Comparison of ENCODE assay signal across 24 cellular contexts in the genomic region with DNA sequence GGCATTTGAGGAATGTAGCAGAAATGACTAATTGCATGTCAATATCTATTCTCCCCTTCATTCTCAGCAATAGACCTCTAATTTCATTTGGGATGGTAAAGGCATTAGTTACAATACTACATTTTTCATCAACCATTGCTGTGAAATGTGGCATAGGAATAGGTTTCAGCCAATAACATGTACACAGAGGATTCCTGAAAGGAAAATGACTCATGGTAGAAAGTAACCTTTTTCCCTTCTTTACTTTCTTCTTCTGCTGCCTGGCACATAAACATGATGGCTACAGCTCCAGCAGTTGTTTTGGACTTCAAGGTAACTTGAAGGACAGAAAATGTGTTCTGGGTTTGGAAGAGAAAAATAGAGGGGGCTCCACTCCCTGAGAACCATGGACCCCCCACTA.
"Had no signal": no experiment of that assay in that cellular context is flagged by ENCODE, and none has a peak within 500 bp of the region (broad histone marks: within the 10 kb centered on the region; RNA-seq: fewer than 3 reads in every experiment).

No MANE protein-coding gene starts in this region.

- H3K4me1 Mint-ChIP-seq: activated CD4-positive, alpha-beta T cell treated with anti-CD3 and anti-CD28 coated beads, Interleukin-2, amount 10 ng/mL, durations not matched to agents 7 days and 5 days; activated naive CD8-positive, alpha-beta T cell treated with anti-CD3 and anti-CD28 coated beads, Interleukin-2, amount 10 ng/mL, durations not matched to agents 7 days and 5 days; naive thymus-derived CD8-positive, alpha-beta T cell; neural progenitor cell; stimulated activated memory B cell treated with anti-CD40 and anti-IgM and Interleukin-4, amounts not matched to agents 10 μg/mL and 1 μg/mL and 100 μg/mL, for 72 hours; T-cell had no signal

- H3K9me3 Mint-ChIP-seq: activated CD4-positive, alpha-beta T cell treated with anti-CD3 and anti-CD28 coated beads, Interleukin-2, amount 10 ng/mL, durations not matched to agents 7 days and 5 days; activated naive CD8-positive, alpha-beta T cell treated with anti-CD3 and anti-CD28 coated beads, Interleukin-2, amount 10 ng/mL, durations not matched to agents 7 days and 5 days; activated T-cell treated with anti-CD3 and anti-CD28 coated beads, Interleukin-2, amount 50 U/mL, for 4 hours; effector memory CD8-positive, alpha-beta T cell; mesothelial cell of epicardium; naive thymus-derived CD8-positive, alpha-beta T cell; neural progenitor cell; stimulated activated memory B cell treated with anti-CD40 and anti-IgM and Interleukin-4, amounts not matched to agents 10 μg/mL and 1 μg/mL and 100 μg/mL, for 72 hours; T-cell; T-helper 2 cell treated with Interferon-gamma antibody and Interleukin-4, amounts not matched to agents 5 μg/mL and 100 μg/mL, for 36 hours had no signal

- H3K27me3 Mint-ChIP-seq: activated naive CD8-positive, alpha-beta T cell treated with anti-CD3 and anti-CD28 coated beads, Interleukin-2, amount 10 ng/mL, durations not matched to agents 7 days and 5 days; naive thymus-derived CD8-positive, alpha-beta T cell; T-cell had no signal

- H3K4me3 Mint-ChIP-seq: activated CD4-positive, alpha-beta T cell treated with anti-CD3 and anti-CD28 coated beads, Interleukin-2, amount 10 ng/mL, durations not matched to agents 7 days and 5 days; activated naive CD8-positive, alpha-beta T cell treated with anti-CD3 and anti-CD28 coated beads, Interleukin-2, amount 10 ng/mL, durations not matched to agents 7 days and 5 days; activated T-cell treated with anti-CD3 and anti-CD28 coated beads, Interleukin-2, amount 50 U/mL, for 4 hours; effector memory CD8-positive, alpha-beta T cell; mesothelial cell of epicardium; naive thymus-derived CD8-positive, alpha-beta T cell; neural progenitor cell; stimulated activated memory B cell treated with anti-CD40 and anti-IgM and Interleukin-4, amounts not matched to agents 10 μg/mL and 1 μg/mL and 100 μg/mL, for 72 hours; T-cell; T-helper 2 cell treated with Interferon-gamma antibody and Interleukin-4, amounts not matched to agents 5 μg/mL and 100 μg/mL, for 36 hours had no signal

- H3K27ac Mint-ChIP-seq: activated CD4-positive, alpha-beta T cell treated with anti-CD3 and anti-CD28 coated beads, Interleukin-2, amount 10 ng/mL, durations not matched to agents 7 days and 5 days; activated naive CD8-positive, alpha-beta T cell treated with anti-CD3 and anti-CD28 coated beads, Interleukin-2, amount 10 ng/mL, durations not matched to agents 7 days and 5 days; effector memory CD8-positive, alpha-beta T cell; mesothelial cell of epicardium; naive thymus-derived CD8-positive, alpha-beta T cell; neural progenitor cell; stimulated activated memory B cell treated with anti-CD40 and anti-IgM and Interleukin-4, amounts not matched to agents 10 μg/mL and 1 μg/mL and 100 μg/mL, for 72 hours; T-cell; T-helper 2 cell treated with Interferon-gamma antibody and Interleukin-4, amounts not matched to agents 5 μg/mL and 100 μg/mL, for 36 hours had no signal

- H3K36me3 ChIP-seq: esophagus squamous epithelium, left ventricle myocardium inferior, neural progenitor cell, transverse colon had no signal

- H3K27ac ChIP-seq: esophagus squamous epithelium, left ventricle myocardium inferior, neural progenitor cell, transverse colon, VCaP had no signal

- DNase-seq: activated CD4-positive, alpha-beta T cell treated with anti-CD3 and anti-CD28 coated beads, Interleukin-2, amount 10 ng/mL, durations not matched to agents 7 days and 5 days; activated CD8-positive, alpha-beta memory T cell treated with anti-CD3 and anti-CD28 coated beads for 24 hours; activated CD8-positive, alpha-beta memory T cell treated with anti-CD3 and anti-CD28 coated beads, Interleukin-2, amount 50 U/mL, for 48 hours; activated naive CD4-positive, alpha-beta T cell treated with Interleukin-2 at 50 U/mL for 16 hours; activated naive CD8-positive, alpha-beta T cell treated with anti-CD3 and anti-CD28 coated beads, Interleukin-2, amount 10 ng/mL, durations not matched to agents 7 days and 5 days; activated T-cell treated with anti-CD3 and anti-CD28 coated beads, Interleukin-2, amount 50 U/mL, for 4 hours; amniotic stem cell; caudate nucleus; effector memory CD8-positive, alpha-beta T cell; esophagus squamous epithelium; kidney glomerular epithelial cell; left ventricle myocardium inferior; naive thymus-derived CD8-positive, alpha-beta T cell; posterior cingulate gyrus; small intestine; T-cell; transverse colon had no signal

- H3K36me3 Mint-ChIP-seq: activated naive CD8-positive, alpha-beta T cell treated with anti-CD3 and anti-CD28 coated beads, Interleukin-2, amount 10 ng/mL, durations not matched to agents 7 days and 5 days; mesothelial cell of epicardium; naive thymus-derived CD8-positive, alpha-beta T cell; neural progenitor cell; stimulated activated memory B cell treated with anti-CD40 and anti-IgM and Interleukin-4, amounts not matched to agents 10 μg/mL and 1 μg/mL and 100 μg/mL, for 72 hours; T-cell had no signal

- H2AFZ ChIP-seq: neural progenitor cell had no signal

- H3K4me3 ChIP-seq: esophagus squamous epithelium, left ventricle myocardium inferior, neural progenitor cell, transverse colon had no signal

- H3K4me1 ChIP-seq: esophagus squamous epithelium, left ventricle myocardium inferior, neural progenitor cell, transverse colon had no signal

- ATAC-seq: activated CD4-positive, CD25-positive, alpha-beta regulatory T cell treated with anti-CD3 and anti-CD28 coated beads, Interleukin-2, amount 50 U/mL, for 24 hours; activated T-cell treated with anti-CD3 and anti-CD28 coated beads, Interleukin-2, amount 50 U/mL, for 4 hours; effector memory CD8-positive, alpha-beta T cell; naive thymus-derived CD8-positive, alpha-beta T cell; sciatic nerve; stimulated activated memory B cell treated with anti-CD40 and anti-IgM and Interleukin-4, amounts not matched to agents 10 μg/mL and 1 μg/mL and 100 μg/mL, for 72 hours; T-cell had no signal

- H3K27me3 ChIP-seq: esophagus squamous epithelium, neural progenitor cell, transverse colon had no signal
